ENCODE assay signal across 18 cellular contexts in the genomic region with DNA sequence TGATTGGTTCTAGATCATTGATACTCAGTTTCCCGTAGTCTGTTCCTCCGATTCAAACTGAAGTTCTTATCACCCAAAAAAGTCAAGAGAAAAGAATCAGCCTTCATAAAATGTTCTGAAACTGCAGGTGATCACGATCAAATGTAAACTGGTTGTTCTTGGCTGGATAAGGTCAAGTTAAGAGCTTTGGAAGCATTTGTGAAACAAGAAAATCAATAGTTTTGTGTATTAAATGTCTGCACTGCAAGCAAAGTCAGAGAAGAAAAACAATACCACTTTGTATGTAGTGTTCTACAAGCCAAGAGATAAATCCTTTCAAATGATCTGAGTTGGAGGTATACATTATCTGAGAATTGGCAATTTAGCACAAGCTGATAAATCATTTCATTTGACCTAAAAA.
DNase-seq lines count a peak whose midpoint lies in the region; ATAC-seq and TF ChIP-seq lines count a peak whose summit lies in the region.
"Had no signal": no experiment of that assay in that cellular context is flagged by ENCODE, and none has a peak within 500 bp of the region (broad histone marks: within the 10 kb centered on the region; RNA-seq: fewer than 3 reads in every experiment).

No MANE protein-coding gene starts in this region.

- H3K9me3 ChIP-seq in mammary epithelial cell (replicated peaks; ENCODE audit: insufficient read depth, low read length) = no peaks in the 10 kb centered on the region
- H3K9me3 ChIP-seq in PC-3 (ENCODE audit: low read length) = no peaks in the 10 kb centered on the region
- H3K9me3 ChIP-seq in esophagus squamous epithelium = no peaks in the 10 kb centered on the region
- H3K9me3 ChIP-seq: BLaER1 treated with 17β-estradiol and CSF1 and Interleukin-3, amounts not matched to agents 10 nM and 100 nM; Caco-2 had no signal

- H3K27ac ChIP-seq in mammary epithelial cell (ENCODE audit: insufficient read depth, low read depth, low read length) (no peak overlapping the region), PC-3 (ENCODE audit: low read length) (no peak overlapping the region), esophagus squamous epithelium (no peak overlapping the region)
- H3K27ac ChIP-seq: 22Rv1; A549; BLaER1 treated with 17β-estradiol and CSF1 and Interleukin-3, amounts not matched to agents 10 nM and 100 nM; C4-2B had no signal

- H3K27me3 ChIP-seq in mammary epithelial cell (ENCODE audit: insufficient read depth, low read length) (no peaks in the 10 kb centered on the region), PC-3 (ENCODE audit: low read length) (no peaks in the 10 kb centered on the region), esophagus squamous epithelium (no peaks in the 10 kb centered on the region)
- H3K27me3 ChIP-seq: BLaER1 treated with 17β-estradiol and CSF1 and Interleukin-3, amounts not matched to agents 10 nM and 100 nM had no signal

- no peak for TF ChIP-seq POLR2A in esophagus squamous epithelium (IDR thresholded peaks at IDR 0.05)

- H2AFZ ChIP-seq in mammary epithelial cell (ENCODE audit: low read depth, low read length) (peak overlapping the region; percentile 17), PC-3 (ENCODE audit: low read length) (0 out of 2 replicates have a peak overlapping the region, but pooled peaks have one; percentile 26)

- H3K4me3 Mint-ChIP-seq in MCF 10A (ENCODE audit: unreplicated experiment) = no peak overlapping the region
- H3K4me3 Mint-ChIP-seq: B cell; CD4-positive, alpha-beta T cell; CD8-positive, alpha-beta T cell had no signal

- H3K4me1 Mint-ChIP-seq in MCF 10A (ENCODE audit: insufficient read depth, unreplicated experiment) = no peaks in the 10 kb centered on the region
- H3K4me1 Mint-ChIP-seq: B cell had no signal

- no TSS peak for BruUV-seq in mammary epithelial cell (replicated peaks; lab: Mats Ljungman, UMichigan)
- BruUV-seq in MCF 10A (replicated peaks; lab: Mats Ljungman, UMichigan) = no TSS peak
- BruUV-seq in PC-3 (replicated peaks; lab: Mats Ljungman, UMichigan) = no TSS peak

- no peak for DNase-seq in mammary epithelial cell
- DNase-seq in MCF 10A (ENCODE audit: unreplicated experiment) = no peak
- no peak for DNase-seq in PC-3
- no peak for DNase-seq in left lobe of liver (ENCODE audit: low spot score)
- DNase-seq in esophagus squamous epithelium (lab: John Stamatoyannopoulos, UW) = no peak
- DNase-seq: AML-193; Caco-2; Calu3; CD4-positive, alpha-beta T cell; CD8-positive, alpha-beta T cell; DMS79 treated with DMSO at 0.1 percent for 48 hours; GF-D8 had no signal

- H3K9me2 ChIP-seq in PC-3 (replicated peaks; ENCODE audit: low read length) = no peaks in the 10 kb centered on the region

- H3K79me2 ChIP-seq in mammary epithelial cell (ENCODE audit: insufficient read depth, low read length) (no peaks in the 10 kb centered on the region), PC-3 (ENCODE audit: low read length) (no peaks in the 10 kb centered on the region)

- H3K4me1 ChIP-seq in mammary epithelial cell (ENCODE audit: insufficient read depth, low read length) (no peaks in the 10 kb centered on the region), PC-3 (ENCODE audit: insufficient read depth, low read length) (no peaks in the 10 kb centered on the region), esophagus squamous epithelium (no peaks in the 10 kb centered on the region)
- H3K4me1 ChIP-seq: A549; BLaER1 treated with 17β-estradiol and CSF1 and Interleukin-3, amounts not matched to agents 10 nM and 100 nM; Caco-2 had no signal

- no peak overlapping the region for H3K27ac Mint-ChIP-seq in MCF 10A (ENCODE audit: low read depth, unreplicated experiment)
- H3K27ac Mint-ChIP-seq: B cell; CD4-positive, alpha-beta T cell; CD8-positive, alpha-beta T cell had no signal

- H3K4me2 ChIP-seq in mammary epithelial cell (ENCODE audit: insufficient read depth, low read depth, low read length) = no peak overlapping the region
- no peak overlapping the region for H3K4me2 ChIP-seq in PC-3 (ENCODE audit: low read length)
- H3K4me2 ChIP-seq: A549; BLaER1 treated with 17β-estradiol and CSF1 and Interleukin-3, amounts not matched to agents 10 nM and 100 nM had no signal

- CTCF ChIA-PET in mammary epithelial cell (lab: Charles Lee; ENCODE audit: low non-redundant PET) (no interaction called here), MCF 10A (lab: Yijun Ruan, JAX) (interaction anchor here (1.1 kb wide), 1 partner anchor 10 kb away, joined by 3 read pairs; no protein-coding TSS in a partner anchor), PC-3 (lab: Charles Lee) (no interaction called here)

- dilution Hi-C loops in mammary epithelial cell (cut with HindIII; ENCODE audit: low sequenced_read_pairs) = no loop called here

- no peaks in the 10 kb centered on the region for H3K36me3 Mint-ChIP-seq in MCF 10A (ENCODE audit: insufficient read depth, unreplicated experiment)
- H3K36me3 Mint-ChIP-seq: CD8-positive, alpha-beta T cell had no signal

- H4K20me1 ChIP-seq in mammary epithelial cell (ENCODE audit: insufficient read depth, low read length) (no peaks in the 10 kb centered on the region), PC-3 (ENCODE audit: low read length) (no peaks in the 10 kb centered on the region)
- H4K20me1 ChIP-seq: BLaER1 treated with 17β-estradiol and CSF1 and Interleukin-3, amounts not matched to agents 10 nM and 100 nM had no signal

- TF ChIP-seq CTCF in mammary epithelial cell (conservative IDR thresholded peaks at IDR 0.05 in 1 of 2, IDR thresholded peaks at IDR 0.05 in 1 of 2; ENCODE audit: extremely low read depth in 1 of 2, insufficient read depth in 1 of 2, low read depth in 1 of 2, low read length in 2 of 2) (no peak), MCF 10A (IDR thresholded peaks at IDR 0.05; ENCODE audit: unreplicated experiment) (no peak), PC-3 (conservative IDR thresholded peaks at IDR 0.05; ENCODE audit: low read depth, low read length) (no peak), esophagus squamous epithelium (IDR thresholded peaks at IDR 0.05) (no peak)

- no peak for ATAC-seq in PC-3
- peak; percentile 77 for ATAC-seq in left lobe of liver
- ATAC-seq in GM21423 (IDR thresholded peaks at IDR 0.05; ENCODE audit: unreplicated experiment) = no peak
- ATAC-seq: A549; CD8-positive, alpha-beta T cell had no signal

- intact Hi-C loops in mammary epithelial cell (cut with micrococcal nuclease) = no loop called here
- intact Hi-C loops in MCF 10A (cut with micrococcal nuclease) = no loop called here
- intact Hi-C loops in PC-3 (cut with micrococcal nuclease) = no loop called here
- intact Hi-C loops in esophagus squamous epithelium (cut with DNase I) = no loop called here

- H3K9me3 Mint-ChIP-seq in MCF 10A (ENCODE audit: unreplicated experiment) = no peaks in the 10 kb centered on the region

- POLR2A ChIA-PET in MCF 10A (lab: Yijun Ruan, JAX) = interaction anchor here (0.9 kb wide), 1 partner anchor 11 kb away, joined by 3 read pairs; no protein-coding TSS in a partner anchor
- POLR2A ChIA-PET in PC-3 (lab: Charles Lee; ENCODE audit: unreplicated experiment) = no interaction called here

- no peaks in the 10 kb centered on the region for H3K27me3 Mint-ChIP-seq in MCF 10A (ENCODE audit: insufficient read depth, unreplicated experiment)
- H3K27me3 Mint-ChIP-seq: B cell; CD4-positive, alpha-beta T cell had no signal

- no peak overlapping the region for H3K4me3 ChIP-seq in mammary epithelial cell (replicated peaks in 1 of 3; ENCODE audit: insufficient read depth in 1 of 3, low read depth in 2 of 3, low read length in 3 of 3)
- H3K4me3 ChIP-seq in PC-3 (ENCODE audit: low read length) = no peak overlapping the region
- H3K4me3 ChIP-seq in esophagus squamous epithelium = no peak overlapping the region
- H3K4me3 ChIP-seq: A549; BLaER1 treated with 17β-estradiol and CSF1 and Interleukin-3, amounts not matched to agents 10 nM and 100 nM had no signal

- 76% methylated on average over 3 of the region's 3 CpGs for WGBS in mammary epithelial cell (ENCODE audit: low coverage, missing lambda C conversion rate)
- 86 to 87% methylated on average over 3 of the region's 3 CpGs for WGBS in esophagus squamous epithelium, 2 donors

- H3K9ac ChIP-seq in mammary epithelial cell (ENCODE audit: insufficient read depth, low read length) (no peak overlapping the region), PC-3 (ENCODE audit: low read length) (no peak overlapping the region)
- H3K9ac ChIP-seq: BLaER1 treated with 17β-estradiol and CSF1 and Interleukin-3, amounts not matched to agents 10 nM and 100 nM had no signal

- H3F3A ChIP-seq in PC-3 (ENCODE audit: low read length, unreplicated experiment) = no peaks in the 10 kb centered on the region

- no peaks in the 10 kb centered on the region for H3K36me3 ChIP-seq in mammary epithelial cell (ENCODE audit: insufficient read depth, low read length)
- H3K36me3 ChIP-seq in PC-3 (ENCODE audit: low read depth, low read length) = no peaks in the 10 kb centered on the region
- H3K36me3 ChIP-seq in esophagus squamous epithelium = no peaks in the 10 kb centered on the region
- H3K36me3 ChIP-seq: BLaER1 treated with 17β-estradiol and CSF1 and Interleukin-3, amounts not matched to agents 10 nM and 100 nM had no signal

- in situ Hi-C loops in mammary epithelial cell (cut with MboI; ENCODE audit: low sequenced_read_pairs in 2 of 2) = no loop called here
